Comparison of ENCODE assay signal across 6 cellular contexts in the genomic region with DNA sequence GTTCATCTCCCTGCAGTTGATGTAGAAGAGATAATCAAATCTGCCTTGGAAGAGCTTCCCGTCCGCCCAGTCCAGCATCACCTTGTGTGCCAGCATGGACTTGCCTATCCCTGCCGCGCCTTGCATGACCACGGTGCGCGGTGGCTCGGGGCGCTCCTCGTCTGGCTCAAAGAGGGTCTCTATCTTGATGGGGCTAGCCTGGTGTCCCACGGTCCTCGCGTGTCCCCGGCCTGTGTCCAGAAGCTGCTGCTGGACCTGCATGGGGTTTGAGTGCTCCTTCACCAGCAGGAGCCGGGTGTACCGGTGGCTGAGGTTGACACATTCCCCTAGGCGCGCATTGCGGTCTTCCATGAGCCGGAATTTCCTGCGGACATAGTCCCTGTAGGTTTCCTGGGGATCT. TPM values are rescaled to one million over a fixed set of nuclear protein-coding genes. Genes with fewer than 3 reads are reported as not detected.
"Had no signal": no experiment of that assay in that cellular context is flagged by ENCODE, and none has a peak within 500 bp of the region (broad histone marks: within the 10 kb centered on the region; RNA-seq: fewer than 3 reads in every experiment).

No MANE protein-coding gene starts in this region.

- H3K27ac ChIP-seq: GM23248 had no signal

- H3K27ac Mint-ChIP-seq: H9 had no signal

- H3K9me3 Mint-ChIP-seq: H9 had no signal

- H3K4me1 Mint-ChIP-seq: IgD-negative memory B cell had no signal

- H3K4me3 Mint-ChIP-seq: H9, IgD-negative memory B cell had no signal

- DNase-seq: GM23248, GOT3, H9, HCEC 1CT had no signal

- H3K27me3 Mint-ChIP-seq: IgD-negative memory B cell had no signal

- H3K4me3 ChIP-seq: GM23248 had no signal

- H3K9ac ChIP-seq: GM23248 had no signal

- H2AFZ ChIP-seq: GM23248 had no signal

RNA-seq across cellular contexts. Expression of a gene that starts 13.2 kb away (rescaled TPM):
- total RNA-seq: GM23248, HT-29 had no signal
- polyA plus RNA-seq: GM23248 had no signal
